Comparison of ENCODE assay signal across 1 cellular context in genomic region chr2:51579412-51579811, GRCh38.
TF ChIP-seq lines count a peak whose summit lies in the region.

No MANE protein-coding gene starts in this region.

TF ChIP-seq in A549, 52 proteins besides CTCF, POLR2A, EP300 and RAD21 (continued from another document):
- TF ChIP-seq MAFK (IDR thresholded peaks at IDR 0.05; ENCODE audit: partially characterized antibody) (no peak), FOSB (CRISPR knock-in tag; IDR thresholded peaks at IDR 0.05) (no peak), REST (IDR thresholded peaks at IDR 0.05) (no peak), KDM1A (IDR thresholded peaks at IDR 0.05; ENCODE audit: low read depth) (no peak), PBX3 (IDR thresholded peaks at IDR 0.05) (no peak), TP53 (CRISPR knock-in tag; IDR thresholded peaks at IDR 0.05) (no peak)
